1 cellular context compared by ENCODE assay signal in the genomic region with DNA sequence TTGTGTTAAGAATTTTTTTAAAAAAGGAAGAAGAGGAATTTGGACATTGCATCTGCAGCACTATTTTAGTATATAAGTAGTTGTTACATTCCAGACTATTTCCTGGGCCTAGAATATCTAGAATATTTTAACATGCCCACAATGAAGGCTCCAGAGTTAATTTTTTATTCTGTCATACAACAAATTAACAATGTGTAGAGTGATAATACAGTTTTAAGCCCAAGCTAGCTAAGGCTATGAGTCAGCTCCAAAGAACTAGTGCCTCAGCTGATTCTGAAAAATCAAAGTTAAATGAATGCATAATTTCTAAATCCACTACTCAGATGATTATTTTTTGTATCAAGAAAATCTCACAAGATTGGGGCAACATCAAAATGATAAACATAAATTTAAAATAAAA.
TF ChIP-seq lines count a peak whose summit lies in the region.

No MANE protein-coding gene starts in this region.

TF ChIP-seq in GM23338, 12 proteins besides CTCF, POLR2A, EP300 and RAD21 (continued from another document):
- no peak for TF ChIP-seq REST (IDR thresholded peaks at IDR 0.05; ENCODE audit: unreplicated experiment)
- no peak for TF ChIP-seq STAT1 (IDR thresholded peaks at IDR 0.05; ENCODE audit: unreplicated experiment)
- TF ChIP-seq ETS1 (IDR thresholded peaks at IDR 0.05): no peak
- no peak for TF ChIP-seq ZNF114 (CRISPR knock-in tag; IDR thresholded peaks at IDR 0.05)
